Comparison of ENCODE assay signal across 10 cellular contexts in genomic region chr6:109484161-109484560, GRCh38. TPM values are rescaled to one million over a fixed set of nuclear protein-coding genes. Genes with fewer than 3 reads are reported as not detected.
A peak's percentile ranks its signal among the peaks of the same experiment; 100 is the strongest.
DNase-seq lines count a peak whose midpoint lies in the region; ATAC-seq and TF ChIP-seq lines count a peak whose summit lies in the region.
"Had no signal": no experiment of that assay in that cellular context is flagged by ENCODE, and none has a peak within 500 bp of the region (broad histone marks: within the 10 kb centered on the region; RNA-seq: fewer than 3 reads in every experiment).

No MANE protein-coding gene starts in this region.

- H3K27ac Mint-ChIP-seq in activated T-cell treated with anti-CD3 and anti-CD28 coated beads, Interleukin-2, amount 50 U/mL, for 24 hours: no peak overlapping the region
- no peak overlapping the region for H3K27ac Mint-ChIP-seq in activated CD4-positive, alpha-beta memory T cell treated with anti-CD3 and anti-CD28 coated beads for 36 hours

- H3K27me3 ChIP-seq in hepatocyte: no peaks in the 10 kb centered on the region

- DNase-seq in activated T-cell treated with anti-CD3 and anti-CD28 coated beads, Interleukin-2, amount 50 U/mL, for 24 hours: no peak
- no peak for DNase-seq in activated T-cell treated with anti-CD3 and anti-CD28 coated beads, Interleukin-2, amount 50 U/mL, for 1 hour
- DNase-seq in activated CD4-positive, alpha-beta memory T cell treated with anti-CD3 and anti-CD28 coated beads for 36 hours: no peak
- no peak for DNase-seq in hepatocyte (ENCODE audit: low spot score)
- no peak for DNase-seq in MV-4-11 (lab: John Stamatoyannopoulos, UW)
- no peak for DNase-seq in inferior parietal cortex (ENCODE audit: extremely low spot score)
- DNase-seq: BE2C; effector CD8-positive, alpha-beta T cell had no signal

- peaks cover 32% of the 10 kb centered on the region for H3K36me3 Mint-ChIP-seq in activated T-cell treated with anti-CD3 and anti-CD28 coated beads, Interleukin-2, amount 50 U/mL, for 24 hours (ENCODE audit: low read depth)
- H3K36me3 Mint-ChIP-seq in activated CD4-positive, alpha-beta memory T cell treated with anti-CD3 and anti-CD28 coated beads for 36 hours: peaks cover 23% of the 10 kb centered on the region

- CTCF ChIA-PET in activated CD4-positive, alpha-beta memory T cell treated with anti-CD3 and anti-CD28 coated beads for 36 hours (lab: Charles Lee): interaction anchor here (0.6 kb wide), 1 partner anchor 49 kb away, joined by 3 read pairs; no protein-coding TSS in a partner anchor

- peak overlapping the region; percentile 81 for H3K4me2 ChIP-seq in hepatocyte

- H3K27ac ChIP-seq in hepatocyte (no peak overlapping the region), temporal lobe (ENCODE audit: low read depth, low read length) (peak overlapping the region; percentile 48)

- peaks cover 23% of the 10 kb centered on the region for H3K4me1 ChIP-seq in hepatocyte (ENCODE audit: insufficient read depth)

- POLR2A ChIA-PET in activated CD4-positive, alpha-beta memory T cell treated with anti-CD3 and anti-CD28 coated beads for 36 hours (lab: Charles Lee): no interaction called here

- H2AFZ ChIP-seq in hepatocyte: no peak overlapping the region

- no peaks in the 10 kb centered on the region for H3K36me3 ChIP-seq in hepatocyte (replicated peaks; ENCODE audit: insufficient read depth, low read depth)

- no peak overlapping the region for H3K4me3 ChIP-seq in hepatocyte

- H3K9me2 ChIP-seq in hepatocyte (replicated peaks; ENCODE audit: insufficient read depth): no peaks in the 10 kb centered on the region

- ATAC-seq in HG02759 (IDR thresholded peaks at IDR 0.05; ENCODE audit: unreplicated experiment): no peak

- no peaks in the 10 kb centered on the region for H3K9me3 ChIP-seq in hepatocyte (ENCODE audit: low read depth)
- H3K9me3 ChIP-seq: BE2C had no signal

- no peak for TF ChIP-seq CTCF in hepatocyte (IDR thresholded peaks at IDR 0.05; ENCODE audit: poor library complexity)

- 77% methylated on average over 3 of the region's 3 CpGs for WGBS in hepatocyte (ENCODE audit: low lambda C conversion rate, missing lambda C conversion rate)

- H3K9me3 Mint-ChIP-seq in activated T-cell treated with anti-CD3 and anti-CD28 coated beads, Interleukin-2, amount 50 U/mL, for 24 hours: no peaks in the 10 kb centered on the region
- no peaks in the 10 kb centered on the region for H3K9me3 Mint-ChIP-seq in activated CD4-positive, alpha-beta memory T cell treated with anti-CD3 and anti-CD28 coated beads for 36 hours

- no peaks in the 10 kb centered on the region for H4K20me1 ChIP-seq in hepatocyte (ENCODE audit: insufficient read depth, poor library complexity, severe bottlenecking)

- H3K4me1 Mint-ChIP-seq in activated T-cell treated with anti-CD3 and anti-CD28 coated beads, Interleukin-2, amount 50 U/mL, for 24 hours (ENCODE audit: low read depth): peaks cover 44% of the 10 kb centered on the region
- H3K4me1 Mint-ChIP-seq in activated CD4-positive, alpha-beta memory T cell treated with anti-CD3 and anti-CD28 coated beads for 36 hours (ENCODE audit: low read depth): peaks cover 38% of the 10 kb centered on the region

- peaks cover 29% of the 10 kb centered on the region for H3K79me2 ChIP-seq in hepatocyte

- H3K27me3 Mint-ChIP-seq in activated T-cell treated with anti-CD3 and anti-CD28 coated beads, Interleukin-2, amount 50 U/mL, for 24 hours: no peaks in the 10 kb centered on the region
- no peaks in the 10 kb centered on the region for H3K27me3 Mint-ChIP-seq in activated CD4-positive, alpha-beta memory T cell treated with anti-CD3 and anti-CD28 coated beads for 36 hours

- intact Hi-C loops in activated CD4-positive, alpha-beta memory T cell treated with anti-CD3 and anti-CD28 coated beads for 36 hours (cut with micrococcal nuclease): loop anchor here (5.0 to 10.0 kb wide), 4 partner anchors 33 to 1529 kb away; partner anchors contain the start of gene SEC63

- peak overlapping the region; percentile 74 for H3K4me3 Mint-ChIP-seq in activated T-cell treated with anti-CD3 and anti-CD28 coated beads, Interleukin-2, amount 50 U/mL, for 24 hours
- peak overlapping the region; percentile 65 for H3K4me3 Mint-ChIP-seq in activated CD4-positive, alpha-beta memory T cell treated with anti-CD3 and anti-CD28 coated beads for 36 hours

RNA-seq across cellular contexts. Expression of gene ZBTB24, which starts 1.1 kb away (rescaled TPM):
- total RNA-seq in activated CD4-positive, alpha-beta memory T cell treated with anti-CD3 and anti-CD28 coated beads for 36 hours: 10 to 100 TPM; 10.9 to 11.8 TPM
- total RNA-seq in hepatocyte: 6.7 and 6.9 TPM in 2 replicates
- 2.5 and 3.8 TPM in 2 replicates for polyA plus RNA-seq in hepatocyte
- total RNA-seq in temporal lobe: 10.3 TPM

RNA-seq across cellular contexts. Expression of gene MICAL1, which starts 28.6 kb away (rescaled TPM):
- 10 to 100 TPM; 39.4 to 45.0 TPM for total RNA-seq in activated CD4-positive, alpha-beta memory T cell treated with anti-CD3 and anti-CD28 coated beads for 36 hours
- total RNA-seq in hepatocyte (38.2 and 46.5 TPM in 2 replicates), temporal lobe (29.7 TPM)
- 51.2 and 52.7 TPM in 2 replicates for polyA plus RNA-seq in hepatocyte

RNA-seq across cellular contexts. Expression of gene SMPD2, which starts 43.6 kb away (rescaled TPM):
- total RNA-seq in activated CD4-positive, alpha-beta memory T cell treated with anti-CD3 and anti-CD28 coated beads for 36 hours: 1 to 10 TPM; 9.7 TPM
- total RNA-seq in hepatocyte (9.3 and 15.3 TPM in 2 replicates), temporal lobe (3.4 TPM)
- polyA plus RNA-seq in hepatocyte: 19.2 and 25.1 TPM in 2 replicates

RNA-seq across cellular contexts. Expression of gene PPIL6, which starts 43.7 kb away (rescaled TPM):
- under 1 TPM; 0.43 to 0.46 TPM for total RNA-seq in activated CD4-positive, alpha-beta memory T cell treated with anti-CD3 and anti-CD28 coated beads for 36 hours
- total RNA-seq in hepatocyte: 2.2 and 2.6 TPM in 2 replicates
- polyA plus RNA-seq in hepatocyte: 2.9 and 3.8 TPM in 2 replicates
- 21.1 TPM for total RNA-seq in temporal lobe
